In genomic region chr14:91545946-91546716, GRCh38 we compare ENCODE assay signal across 23 cellular contexts. TPM values are rescaled to one million over a fixed set of nuclear protein-coding genes. Genes with fewer than 3 reads are reported as not detected.
DNase-seq lines count a peak whose midpoint lies in the region; TF ChIP-seq lines count a peak whose summit lies in the region.
"Had no signal": no experiment of that assay in that cellular context is flagged by ENCODE, and none has a peak within 500 bp of the region (broad histone marks: within the 10 kb centered on the region; RNA-seq: fewer than 3 reads in every experiment).

No MANE protein-coding gene starts in this region.

- H3K4me1 Mint-ChIP-seq in Calu3 (ENCODE audit: low read depth, unreplicated experiment): no peaks in the 10 kb centered on the region
- H3K4me1 Mint-ChIP-seq: CD4-positive, alpha-beta memory T cell; central memory CD8-positive, alpha-beta T cell; mesothelial cell of epicardium; nephron progenitor cell had no signal

- H3K27me3 Mint-ChIP-seq in Calu3 (ENCODE audit: unreplicated experiment): no peaks in the 10 kb centered on the region
- H3K27me3 Mint-ChIP-seq: activated T-cell treated with anti-CD3 and anti-CD28 coated beads, Interleukin-2, amount 50 U/mL, for 24 hours; CD4-positive, alpha-beta memory T cell had no signal

- no peak overlapping the region for H3K4me3 Mint-ChIP-seq in Calu3 (ENCODE audit: low read depth, unreplicated experiment)
- H3K4me3 Mint-ChIP-seq: activated naive CD4-positive, alpha-beta T cell treated with anti-CD3 and anti-CD28 coated beads for 36 hours; activated T-cell treated with anti-CD3 and anti-CD28 coated beads, Interleukin-2, amount 50 U/mL, for 24 hours; CD4-positive, alpha-beta memory T cell; central memory CD8-positive, alpha-beta T cell; mesothelial cell of epicardium; nephron progenitor cell had no signal

- no peak for TF ChIP-seq EP300 in tibial nerve (IDR thresholded peaks at IDR 0.05)

- H3K9ac ChIP-seq in Karpas-422 (ENCODE audit: low read length): no peak overlapping the region

- WGBS in tibial nerve, 2 donors: 70 to 73% methylated on average over 5 of the region's 5 CpGs
- WGBS in adrenal gland, 4 donors: 71 to 75% (median 72%) methylated on average over 5 of the region's 5 CpGs

- H3K27me3 ChIP-seq in tibial nerve (no peaks in the 10 kb centered on the region), Karpas-422 (ENCODE audit: low read length) (peaks cover 4% of the 10 kb centered on the region; the same call in 1 of the 2 replicates), adrenal gland (peaks cover 5% of the 10 kb centered on the region)
- H3K27me3 ChIP-seq: thyroid gland had no signal

- H3K4me1 ChIP-seq in tibial nerve (no peaks in the 10 kb centered on the region), Karpas-422 (ENCODE audit: low read length) (no peaks in the 10 kb centered on the region), adrenal gland (replicated peaks in 1 of 2) (no peaks in the 10 kb centered on the region)
- H3K4me1 ChIP-seq: thyroid gland had no signal

- peak; percentile 5 for DNase-seq in LHCN-M2 (ENCODE audit: low read depth)
- peak; percentile 100 for DNase-seq in NCI-H524 treated with DMSO at 0.1 percent for 48 hours (lab: John Stamatoyannopoulos, UW)
- peak; percentile 18 for DNase-seq in fibroblast of gingiva (ENCODE audit: low read depth)
- DNase-seq in tibial nerve (ENCODE audit: low spot score in 2 of 2): no peak
- no peak for DNase-seq in Calu3
- DNase-seq in Karpas-422: no peak
- DNase-seq in adrenal gland: no peak
- DNase-seq: activated naive CD4-positive, alpha-beta T cell treated with anti-CD3 and anti-CD28 coated beads for 36 hours; activated T-cell treated with anti-CD3 and anti-CD28 coated beads, Interleukin-2, amount 50 U/mL, for 24 hours; aorta; CD4-positive, alpha-beta memory T cell; erythroblast; H7; left cardiac atrium; NCI-H2227 treated with DMSO at 0.1 percent for 48 hours; nephron progenitor cell; small intestine; stimulated activated naive CD4-positive, alpha-beta T cell treated with Interleukin-2 at 50 U/mL for 16 hours; thyroid gland had no signal

- no TSS peak for BruUV-seq in Calu3 (replicated peaks; lab: Mats Ljungman, UMichigan)

- H3K27ac ChIP-seq in 22Rv1 (peak overlapping the region; percentile 27), tibial nerve (no peak overlapping the region), Karpas-422 (ENCODE audit: low read length) (no peak overlapping the region), adrenal gland (no peak overlapping the region)
- H3K27ac ChIP-seq: thyroid gland had no signal

- peaks cover 0 to 11% (median 3%) of the 10 kb centered on the region in 4 donors for H3K9me3 ChIP-seq in tibial nerve
- peaks cover 7% of the 10 kb centered on the region; the same call in 1 of the 2 replicates for H3K9me3 ChIP-seq in Karpas-422 (ENCODE audit: low read length)
- H3K9me3 ChIP-seq in adrenal gland (replicated peaks in 1 of 3): no peaks in the 10 kb centered on the region
- H3K9me3 ChIP-seq: thyroid gland had no signal

- TF ChIP-seq POLR2A in tibial nerve (IDR thresholded peaks at IDR 0.05): no peak
- no peak for TF ChIP-seq POLR2A in adrenal gland (IDR thresholded peaks at IDR 0.05)

- no peaks in the 10 kb centered on the region for H3K9me2 ChIP-seq in Karpas-422 (replicated peaks; ENCODE audit: insufficient read depth, low read length)

- H3K4me3 ChIP-seq in tibial nerve (no peak overlapping the region), Karpas-422 (ENCODE audit: low read length) (no peak overlapping the region), adrenal gland (no peak overlapping the region)
- H3K4me3 ChIP-seq: thyroid gland had no signal

- no peak overlapping the region for H2AFZ ChIP-seq in Karpas-422 (ENCODE audit: low read length)

- CTCF ChIA-PET in Calu3 (lab: Charles Lee): no interaction called here

- no peaks in the 10 kb centered on the region for H3K36me3 Mint-ChIP-seq in Calu3 (ENCODE audit: insufficient read depth, unreplicated experiment)
- H3K36me3 Mint-ChIP-seq: mesothelial cell of epicardium had no signal

- H3K79me2 ChIP-seq in Karpas-422 (ENCODE audit: low read length): no peaks in the 10 kb centered on the region

- no peak overlapping the region for H3K27ac Mint-ChIP-seq in Calu3 (ENCODE audit: unreplicated experiment)
- H3K27ac Mint-ChIP-seq: activated naive CD4-positive, alpha-beta T cell treated with anti-CD3 and anti-CD28 coated beads for 36 hours; activated T-cell treated with anti-CD3 and anti-CD28 coated beads, Interleukin-2, amount 50 U/mL, for 24 hours; CD4-positive, alpha-beta memory T cell; mesothelial cell of epicardium; nephron progenitor cell; progenitor cell of endocrine pancreas had no signal

- H3K36me3 ChIP-seq in tibial nerve: no peaks in the 10 kb centered on the region
- no peaks in the 10 kb centered on the region for H3K36me3 ChIP-seq in Karpas-422 (ENCODE audit: insufficient read depth, low read length)
- H3K36me3 ChIP-seq in adrenal gland (replicated peaks in 1 of 2): no peaks in the 10 kb centered on the region
- H3K36me3 ChIP-seq: thyroid gland had no signal

- H3K4me2 ChIP-seq in Karpas-422 (ENCODE audit: low read depth, low read length, poor library complexity, severe bottlenecking): no peak overlapping the region

- no peaks in the 10 kb centered on the region for H4K20me1 ChIP-seq in Karpas-422 (ENCODE audit: insufficient read depth, low read depth, low read length)

- intact Hi-C loops in Calu3 (cut with micrococcal nuclease; ENCODE audit: unreplicated experiment) (no loop called here), adrenal gland (cut with DNase I) (no loop called here)

- no peak for TF ChIP-seq CTCF in 22Rv1 (IDR thresholded peaks at IDR 0.05)
- no peak for TF ChIP-seq CTCF in tibial nerve (IDR thresholded peaks at IDR 0.05)
- no peak for TF ChIP-seq CTCF in Calu3 (IDR thresholded peaks at IDR 0.05; ENCODE audit: unreplicated experiment)
- no peak for TF ChIP-seq CTCF in adrenal gland (IDR thresholded peaks at IDR 0.05)

- H3K9me3 Mint-ChIP-seq in Calu3 (ENCODE audit: low read depth, unreplicated experiment): peaks cover 9% of the 10 kb centered on the region

RNA-seq across cellular contexts. Expression of gene PPP4R3A, which starts 36.0 kb away (rescaled TPM):
- total RNA-seq in LHCN-M2 (2014; rRNA removed) (53.1 and 53.2 TPM in 2 replicates), tibial nerve (100 to 1,000 TPM in 1 of 4 donors, 10 to 100 TPM in 3; 63.3 to 104 (median 80.2) TPM), Calu3 (2022) (71.9 and 82.2 TPM in 2 replicates), adrenal gland (10 to 100 TPM; 28.1 to 64.3 (median 52.6) TPM)
- 22.2 TPM for polyA plus RNA-seq in LHCN-M2 (2012)
- 99.5 and 100 TPM in 2 replicates for total RNA-seq in Karpas-422 (2014; rRNA removed; shearing (Covaris generic); ENCODE audit: low replicate concordance)
- 10 to 100 TPM; 35.4 to 55.4 (median 51.1) TPM for polyA plus RNA-seq in adrenal gland

Comparison
In these comparisons a context has a peak if more than half of its experiments do, and no peak if none do; other contexts are left out.
1. DNase-seq: peak in LHCN-M2 (single experiment), NCI-H524 treated with DMSO at 0.1 percent for 48 hours (single experiment) and fibroblast of gingiva (single experiment); none in tibial nerve (0 of 2), Calu3 (single experiment), Karpas-422 (single experiment) and adrenal gland (0 of 7).